Comparison of ENCODE assay signal across 19 cellular contexts in the genomic region with DNA sequence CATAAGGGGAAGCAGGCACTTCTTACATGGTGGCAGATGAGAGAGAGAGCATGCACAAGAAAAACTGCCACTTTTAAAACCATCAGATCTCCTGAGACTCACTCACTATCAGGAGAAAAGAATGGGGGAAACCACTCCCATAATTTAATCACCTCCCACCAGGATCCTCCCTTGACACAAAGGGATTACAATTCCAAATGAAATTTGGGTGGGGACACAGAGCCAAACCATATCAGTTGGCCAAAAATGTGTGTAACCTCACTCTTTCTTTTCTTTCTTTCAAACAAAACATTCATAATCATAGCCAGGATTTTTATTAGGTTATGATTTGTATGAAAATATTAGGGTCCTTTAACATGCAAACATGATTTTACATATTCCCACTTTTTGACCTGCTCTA.
DNase-seq lines count a peak whose midpoint lies in the region; ATAC-seq, FAIRE-seq and TF ChIP-seq lines count a peak whose summit lies in the region.
"Had no signal": no experiment of that assay in that cellular context is flagged by ENCODE, and none has a peak within 500 bp of the region (broad histone marks: within the 10 kb centered on the region; RNA-seq: fewer than 3 reads in every experiment).

No MANE protein-coding gene starts in this region.

- DNase-seq in AG04450 (ENCODE audit: low read depth, low spot score) (no peak), LHCN-M2 (ENCODE audit: low read depth) (peak; percentile 82), chondrocyte (ENCODE audit: low spot score) (no peak), myocyte (ENCODE audit: low read depth) (peak; percentile 71), kidney (no peak)
- DNase-seq in activated CD4-positive, alpha-beta T cell treated with anti-CD3 and anti-CD28 coated beads for 48 hours = no peak
- no peak for DNase-seq in effector memory CD4-positive, alpha-beta T cell
- DNase-seq: activated CD4-positive, alpha-beta T cell treated with anti-CD3 and anti-CD28 coated beads, Interleukin-2, amount 50 U/mL, for 1 hour; activated T-cell treated with anti-CD3 and anti-CD28 coated beads, Interleukin-2, amount 50 U/mL, for 1 hour; Caco-2; NCI-H2081; stimulated activated CD4-positive, alpha-beta T cell treated with anti-CD3 and anti-CD28 coated beads, Interleukin-2, amount 100 ng/mL, for 24 hours; T-helper 9 cell had no signal

- H3K9me3 Mint-ChIP-seq in chondrocyte (ENCODE audit: low read depth) = no peaks in the 10 kb centered on the region
- H3K9me3 Mint-ChIP-seq: natural killer cell treated with Interleukin-12 subunit alpha and Interleukin-12 subunit beta and Interleukin-15 and Interleukin-18, amount 100 ng/mL, for 72 hours had no signal

- FAIRE-seq in kidney (lab: Jason Lieb, UNC) = no peak

- no peaks in the 10 kb centered on the region for H3K4me1 ChIP-seq in kidney (ENCODE audit: control insufficient read depth in 1 of 2, insufficient read depth in 1 of 2, low read depth in 1 of 2, low read length in 2 of 2)
- H3K4me1 ChIP-seq in effector memory CD4-positive, alpha-beta T cell (ENCODE audit: control insufficient read depth, insufficient read depth, low read length, poor library complexity, severe bottlenecking) = no peaks in the 10 kb centered on the region
- H3K4me1 ChIP-seq: Caco-2 had no signal

- no peak overlapping the region for H3K4me3 Mint-ChIP-seq in chondrocyte (ENCODE audit: unreplicated experiment)
- H3K4me3 Mint-ChIP-seq: activated naive CD8-positive, alpha-beta T cell; natural killer cell treated with Interleukin-12 subunit alpha and Interleukin-12 subunit beta and Interleukin-15 and Interleukin-18, amount 100 ng/mL, for 72 hours had no signal

- no peaks in the 10 kb centered on the region for H3K27me3 Mint-ChIP-seq in chondrocyte (ENCODE audit: low read depth)
- H3K27me3 Mint-ChIP-seq: activated naive CD8-positive, alpha-beta T cell; natural killer cell treated with Interleukin-12 subunit alpha and Interleukin-12 subunit beta and Interleukin-15 and Interleukin-18, amount 100 ng/mL, for 72 hours had no signal

- ATAC-seq in HG02571 (IDR thresholded peaks at IDR 0.05; ENCODE audit: unreplicated experiment) = no peak
- ATAC-seq: left lobe of liver; natural killer cell treated with Interleukin-12 subunit alpha and Interleukin-12 subunit beta and Interleukin-15 and Interleukin-18, amount 100 ng/mL, for 72 hours had no signal

- no peaks in the 10 kb centered on the region for H3K36me3 Mint-ChIP-seq in chondrocyte (ENCODE audit: low read depth)
- H3K36me3 Mint-ChIP-seq: activated naive CD8-positive, alpha-beta T cell; natural killer cell treated with Interleukin-12 subunit alpha and Interleukin-12 subunit beta and Interleukin-15 and Interleukin-18, amount 100 ng/mL, for 72 hours had no signal

- POLR2A ChIA-PET in AG04450 (lab: Yijun Ruan, JAX) = no interaction called here

- CTCF ChIA-PET in AG04450 (lab: Charles Lee) = no interaction called here

- peak overlapping the region; percentile 43 for H3K27ac ChIP-seq in AG04450 (ENCODE audit: low read depth, low read length)
- H3K27ac ChIP-seq in kidney (ENCODE audit: low read depth in 2 of 2, low read length in 2 of 2) = no peak overlapping the region
- no peak overlapping the region for H3K27ac ChIP-seq in effector memory CD4-positive, alpha-beta T cell (ENCODE audit: insufficient read depth, low read length, poor library complexity, severe bottlenecking)
- H3K27ac ChIP-seq: epithelial cell of prostate had no signal

- H3K9ac ChIP-seq in kidney (ENCODE audit: low read length in 2 of 2) = no peak overlapping the region

- H3K27me3 ChIP-seq in AG04450 (ENCODE audit: control insufficient read depth, insufficient read depth, low read length) = no peaks in the 10 kb centered on the region
- no peaks in the 10 kb centered on the region for H3K27me3 ChIP-seq in effector memory CD4-positive, alpha-beta T cell (replicated peaks; ENCODE audit: control insufficient read depth, insufficient read depth, low read length, poor library complexity, severe bottlenecking)

- no peaks in the 10 kb centered on the region for H3K36me3 ChIP-seq in kidney (ENCODE audit: control insufficient read depth in 1 of 2, insufficient read depth in 2 of 2, low read length in 2 of 2)
- H3K36me3 ChIP-seq in effector memory CD4-positive, alpha-beta T cell (ENCODE audit: control insufficient read depth, insufficient read depth, low read length) = no peaks in the 10 kb centered on the region
- H3K36me3 ChIP-seq: thoracic aorta had no signal

- TF ChIP-seq CTCF in AG04450 (IDR thresholded peaks at IDR 0.05; ENCODE audit: low read depth, low read length) = no peak
- TF ChIP-seq CTCF in chondrocyte (IDR thresholded peaks at IDR 0.05) = no peak
- TF ChIP-seq CTCF in kidney (IDR thresholded peaks at IDR 0.05; ENCODE audit: borderline replicate concordance, extremely low read depth, insufficient read depth) = no peak

- H3K4me1 Mint-ChIP-seq in chondrocyte (ENCODE audit: low read depth) = peaks cover 57% of the 10 kb centered on the region

- H3K27ac Mint-ChIP-seq in chondrocyte (ENCODE audit: unreplicated experiment) = peak overlapping the region; percentile 87
- H3K27ac Mint-ChIP-seq: activated naive CD8-positive, alpha-beta T cell; natural killer cell treated with Interleukin-12 subunit alpha and Interleukin-12 subunit beta and Interleukin-15 and Interleukin-18, amount 100 ng/mL, for 72 hours had no signal

- no peak overlapping the region for H3K4me3 ChIP-seq in AG04450 (ENCODE audit: low read depth, low read length)
- no peak overlapping the region for H3K4me3 ChIP-seq in kidney (ENCODE audit: low read length in 2 of 2)
- H3K4me3 ChIP-seq in effector memory CD4-positive, alpha-beta T cell (ENCODE audit: insufficient read depth, low read depth, low read length, poor library complexity, severe bottlenecking) = no peak overlapping the region
- H3K4me3 ChIP-seq: thoracic aorta had no signal

- intact Hi-C loops in kidney (cut with DNase I) = no loop called here

- H3K9me3 ChIP-seq in AG04450 (ENCODE audit: control insufficient read depth, insufficient read depth, low read length) (no peaks in the 10 kb centered on the region), kidney (ENCODE audit: control insufficient read depth in 1 of 2, low read length in 2 of 2) (no peaks in the 10 kb centered on the region)
- no peaks in the 10 kb centered on the region for H3K9me3 ChIP-seq in effector memory CD4-positive, alpha-beta T cell (ENCODE audit: control insufficient read depth, low read length)
- H3K9me3 ChIP-seq: Caco-2, thoracic aorta had no signal

Comparison
In these comparisons a context has a peak if more than half of its experiments do, and no peak if none do; other contexts are left out.
1. DNase-seq: peak in LHCN-M2 (single experiment) and myocyte (single experiment); none in AG04450 (single experiment), chondrocyte (single experiment), activated CD4-positive, alpha-beta T cell treated with anti-CD3 and anti-CD28 coated beads for 48 hours (single experiment), kidney (single experiment) and effector memory CD4-positive, alpha-beta T cell (0 of 3).